9 cellular contexts compared by ENCODE assay signal in the genomic region with DNA sequence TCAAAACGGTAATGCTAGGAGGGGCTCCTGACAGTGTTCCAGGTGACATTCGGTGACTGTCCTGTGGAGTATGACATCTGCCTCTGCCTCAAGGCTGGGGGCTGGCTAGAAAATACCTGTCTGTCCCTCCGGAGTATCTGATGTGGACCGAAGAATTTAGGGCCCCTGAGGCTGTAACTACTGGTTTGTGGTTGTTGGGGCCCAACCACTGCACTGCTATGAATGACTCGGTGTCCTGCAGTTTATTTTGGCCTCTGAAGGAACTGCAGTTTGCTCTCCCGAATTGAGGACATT.
DNase-seq lines count a peak whose midpoint lies in the region; ATAC-seq and TF ChIP-seq lines count a peak whose summit lies in the region.
"Had no signal": no experiment of that assay in that cellular context is flagged by ENCODE, and none has a peak within 500 bp of the region (broad histone marks: within the 10 kb centered on the region; RNA-seq: fewer than 3 reads in every experiment).

No MANE protein-coding gene starts in this region.

- H3K27ac Mint-ChIP-seq in activated B cell treated with CpG ODN at 0.5 μM for 24 hours = no peak overlapping the region

- no peaks in the 10 kb centered on the region for H3K36me3 ChIP-seq in rectal smooth muscle tissue (ENCODE audit: control insufficient read depth, insufficient read depth, low read length)
- H3K36me3 ChIP-seq: MG63 had no signal

- H3K27me3 ChIP-seq in rectal smooth muscle tissue (ENCODE audit: control insufficient read depth, insufficient read depth, low read length) = no peaks in the 10 kb centered on the region

- peak; percentile 13 to 32 for DNase-seq in activated CD4-positive, alpha-beta T cell treated with anti-CD3 and anti-CD28 coated beads for 4 hours
- no peak for DNase-seq in activated CD4-positive, alpha-beta T cell treated with anti-CD3 and anti-CD28 coated beads, Interleukin-2, amount 50 U/mL, for 1 hour
- DNase-seq in activated B cell treated with CpG ODN at 0.5 μM for 24 hours = no peak
- DNase-seq in epithelial cell of esophagus (ENCODE audit: low read depth) = no peak
- DNase-seq in GF-D8 (lab: John Stamatoyannopoulos, UW) = no peak
- DNase-seq in activated effector memory CD4-positive, alpha-beta T cell treated with anti-CD3 and anti-CD28 coated beads, Interleukin-2, amount 50 U/mL, for 16 hours = no peak
- DNase-seq: MG63 had no signal

- no peaks in the 10 kb centered on the region for H3K4me1 ChIP-seq in rectal smooth muscle tissue (ENCODE audit: control insufficient read depth, insufficient read depth, low read length)

- H3K4me3 ChIP-seq in epithelial cell of esophagus (ENCODE audit: low read length) = peak overlapping the region; percentile 64
- H3K4me3 ChIP-seq in rectal smooth muscle tissue (ENCODE audit: low read length) = peak overlapping the region; percentile 84
- H3K4me3 ChIP-seq: MG63 had no signal

- H3K4me1 Mint-ChIP-seq in activated B cell treated with CpG ODN at 0.5 μM for 24 hours = peaks cover 13% of the 10 kb centered on the region

- no peak overlapping the region for H3K27ac ChIP-seq in rectal smooth muscle tissue (ENCODE audit: low read depth, low read length)

- TF ChIP-seq CTCF in activated B cell treated with CpG ODN at 0.5 μM for 24 hours (IDR thresholded peaks at IDR 0.05) = no peak
- no peak for TF ChIP-seq CTCF in epithelial cell of esophagus (IDR thresholded peaks at IDR 0.05; ENCODE audit: insufficient read depth, low read depth, low read length, missing control alignments)

- H3K27me3 Mint-ChIP-seq in activated B cell treated with CpG ODN at 0.5 μM for 24 hours = peaks cover 52% of the 10 kb centered on the region

- POLR2A ChIA-PET in activated B cell treated with CpG ODN at 0.5 μM for 24 hours (lab: Charles Lee) = no interaction called here

- no peaks in the 10 kb centered on the region for H3K36me3 Mint-ChIP-seq in activated B cell treated with CpG ODN at 0.5 μM for 24 hours (ENCODE audit: low read depth)

- H3K9ac ChIP-seq in rectal smooth muscle tissue (ENCODE audit: low read length) = no peak overlapping the region

- peaks cover 6% of the 10 kb centered on the region for H3K9me3 Mint-ChIP-seq in activated B cell treated with CpG ODN at 0.5 μM for 24 hours

- CTCF ChIA-PET in activated B cell treated with CpG ODN at 0.5 μM for 24 hours (lab: Charles Lee) = no interaction called here

- intact Hi-C loops in activated B cell treated with CpG ODN at 0.5 μM for 24 hours (cut with micrococcal nuclease) = no loop called here

- peak overlapping the region; percentile 81 for H3K4me3 Mint-ChIP-seq in activated B cell treated with CpG ODN at 0.5 μM for 24 hours

- ATAC-seq in activated B cell treated with CpG ODN at 0.5 μM for 24 hours (ENCODE audit: low read depth) (no peak), GM21367 (IDR thresholded peaks at IDR 0.05; ENCODE audit: unreplicated experiment) (no peak)

Comparison
In these comparisons a context has a peak if more than half of its experiments do, and no peak if none do; other contexts are left out.
1. DNase-seq: peak in activated CD4-positive, alpha-beta T cell treated with anti-CD3 and anti-CD28 coated beads for 4 hours (2 of 2); none in activated CD4-positive, alpha-beta T cell treated with anti-CD3 and anti-CD28 coated beads, Interleukin-2, amount 50 U/mL, for 1 hour (single experiment), activated B cell treated with CpG ODN at 0.5 μM for 24 hours (single experiment), epithelial cell of esophagus (single experiment), GF-D8 (single experiment) and activated effector memory CD4-positive, alpha-beta T cell treated with anti-CD3 and anti-CD28 coated beads, Interleukin-2, amount 50 U/mL, for 16 hours (single experiment).